8 cellular contexts compared by ENCODE assay signal in genomic region chr2:218269900-218270720, GRCh38. TPM values are rescaled to one million over a fixed set of nuclear protein-coding genes. Genes with fewer than 3 reads are reported as not detected.
A peak's percentile ranks its signal among the peaks of the same experiment; 100 is the strongest.
DNase-seq lines count a peak whose midpoint lies in the region; ATAC-seq and TF ChIP-seq lines count a peak whose summit lies in the region.

Gene AAMP, minus strand, starts transcription at chr2:218270137. Its CDS starts 51 bp downstream, at chr2:218270086.
Gene PNKD, plus strand, starts transcription at chr2:218270519. Its CDS starts 17 bp downstream, at chr2:218270536.

- TF ChIP-seq CTCF in GM06990 (IDR thresholded peaks at IDR 0.05; ENCODE audit: insufficient read depth, low read length, poor library complexity, severe bottlenecking) (peak; percentile 15), suprapubic skin (IDR thresholded peaks at IDR 0.05) (peak in 1 of 2 donors; percentile 18)

- H3K9me3 Mint-ChIP-seq in activated naive CD4-positive, alpha-beta T cell treated with anti-CD3 and anti-CD28 coated beads, Interleukin-2, amount 50 U/mL, for 24 hours: no peaks in the 10 kb centered on the region

- H3K27ac Mint-ChIP-seq in activated naive CD4-positive, alpha-beta T cell treated with anti-CD3 and anti-CD28 coated beads, Interleukin-2, amount 50 U/mL, for 24 hours: peak within 1 kb of the TSS; percentile 96

- DNase-seq in GM06990 (ENCODE audit: extremely low read depth, insufficient read length): peak; percentile 100
- DNase-seq in NCI-H1092 (lab: John Stamatoyannopoulos, UW): peak; percentile 98
- DNase-seq in globus pallidus (ENCODE audit: low spot score): peak; percentile 100
- DNase-seq in nucleus accumbens (lab: John Stamatoyannopoulos, UW): peak; percentile 94 to 100 (median 100)
- peak; percentile 100 for DNase-seq in suprapubic skin (ENCODE audit: low spot score in 2 of 2)

- no peak for TF ChIP-seq EP300 in suprapubic skin (IDR thresholded peaks at IDR 0.05)

- peak in 1 of 2 donors; percentile 75 for TF ChIP-seq POLR2A in suprapubic skin (IDR thresholded peaks at IDR 0.05)

- peak within 1 kb of the TSS; percentile 99 for H3K4me3 Mint-ChIP-seq in activated naive CD4-positive, alpha-beta T cell treated with anti-CD3 and anti-CD28 coated beads, Interleukin-2, amount 50 U/mL, for 24 hours

- peaks cover 10% of the 10 kb centered on the region for H3K36me3 Mint-ChIP-seq in activated naive CD4-positive, alpha-beta T cell treated with anti-CD3 and anti-CD28 coated beads, Interleukin-2, amount 50 U/mL, for 24 hours

- no peaks in the 10 kb centered on the region for H3K9me3 ChIP-seq in suprapubic skin

- H3K36me3 ChIP-seq in GM06990 (ENCODE audit: control insufficient read depth, insufficient read depth, low read length) (peaks cover 15% of the 10 kb centered on the region), suprapubic skin (peaks cover 43% of the 10 kb centered on the region)

- WGBS in suprapubic skin: 0% methylated on average over 37 of the region's 64 CpGs

- ATAC-seq in HG02588 (IDR thresholded peaks at IDR 0.05; ENCODE audit: unreplicated experiment) (peak; percentile 85), SK-N-SH treated with all-trans-retinoic acid at 6 μM for 48 hours (peak; percentile 95)

- peak within 1 kb of the TSS; percentile 85 for H3K27ac ChIP-seq in suprapubic skin

- H3K27me3 ChIP-seq in GM06990 (replicated peaks; ENCODE audit: control insufficient read depth, insufficient read depth, low read length) (no peaks in the 10 kb centered on the region), suprapubic skin (no peaks in the 10 kb centered on the region)

- peaks cover 51% of the 10 kb centered on the region for H3K4me1 Mint-ChIP-seq in activated naive CD4-positive, alpha-beta T cell treated with anti-CD3 and anti-CD28 coated beads, Interleukin-2, amount 50 U/mL, for 24 hours

- no peaks in the 10 kb centered on the region for H3K27me3 Mint-ChIP-seq in activated naive CD4-positive, alpha-beta T cell treated with anti-CD3 and anti-CD28 coated beads, Interleukin-2, amount 50 U/mL, for 24 hours

- H3K4me3 ChIP-seq in GM06990 (replicated peaks; ENCODE audit: low read depth, low read length): peak within 1 kb of the TSS; percentile 94
- H3K4me3 ChIP-seq in suprapubic skin: peak within 1 kb of the TSS; percentile 79

- peaks cover 53% of the 10 kb centered on the region for H3K4me1 ChIP-seq in suprapubic skin

TF ChIP-seq in SK-N-SH treated with all-trans-retinoic acid at 6 μM for 48 hours, 23 proteins besides CTCF, POLR2A, EP300 and RAD21:
- 0 out of 2 replicates have a peak, but pooled peaks have one; percentile 51 for TF ChIP-seq TSHZ2 (CRISPR knock-in tag; IDR thresholded peaks at IDR 0.05)
- TF ChIP-seq ZFP30 (CRISPR knock-in tag; IDR thresholded peaks at IDR 0.05): no peak

RNA-seq across cellular contexts. Expression of gene AAMP, which starts in this region (rescaled TPM):
- 100 to 1,000 TPM; 103 to 154 (median 144) TPM for total RNA-seq in suprapubic skin

RNA-seq across cellular contexts. Expression of gene PNKD, which starts in this region (rescaled TPM):
- 10 to 100 TPM; 33.4 to 66.4 (median 49.4) TPM for total RNA-seq in suprapubic skin

Comparison
In these comparisons a context has a peak if more than half of its experiments do, and no peak if none do; other contexts are left out.
1. Peak in every context shown above with its lines: DNase-seq, ATAC-seq, H3K4me3 ChIP-seq and H3K27ac ChIP-seq.